Comparison of ENCODE assay signal across 30 cellular contexts in the genomic region with DNA sequence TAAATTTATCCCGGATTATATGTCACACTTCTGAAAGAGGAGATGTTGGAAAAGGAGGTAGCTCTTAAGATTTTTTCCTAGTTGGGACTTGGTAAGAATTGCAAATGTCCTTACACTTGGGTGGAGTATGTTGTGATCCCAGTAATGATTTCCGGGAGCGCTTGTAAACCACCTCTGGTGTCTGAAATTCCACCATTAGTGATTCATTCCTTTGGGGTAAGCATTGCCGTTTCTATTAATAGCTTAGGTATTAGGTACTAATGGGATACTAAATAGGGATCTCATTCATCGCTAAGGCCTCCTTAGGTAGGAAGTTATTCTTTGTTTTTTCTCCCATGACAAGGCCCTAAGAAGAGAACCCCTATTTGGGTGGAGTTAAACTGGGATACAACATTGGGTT. TPM values are rescaled to one million over a fixed set of nuclear protein-coding genes. Genes with fewer than 3 reads are reported as not detected.
A peak's percentile ranks its signal among the peaks of the same experiment; 100 is the strongest.
DNase-seq lines count a peak whose midpoint lies in the region; ATAC-seq, FAIRE-seq and TF ChIP-seq lines count a peak whose summit lies in the region.
"Had no signal": no experiment of that assay in that cellular context is flagged by ENCODE, and none has a peak within 500 bp of the region (broad histone marks: within the 10 kb centered on the region; RNA-seq: fewer than 3 reads in every experiment).

No MANE protein-coding gene starts in this region.

- no peak overlapping the region for H3K18ac ChIP-seq in mesenchymal stem cell (ENCODE audit: low read depth in 1 of 2, low read length in 2 of 2)

- H3K4me1 ChIP-seq in body of pancreas (peaks cover 30% of the 10 kb centered on the region), esophagus muscularis mucosa (peaks cover 19 to 57% (median 53%) of the 10 kb centered on the region in 4 donors), mesenchymal stem cell (ENCODE audit: control insufficient read depth, insufficient read depth, low read depth, low read length) (peaks cover 25% of the 10 kb centered on the region), stomach (peaks cover 13 to 39% (median 31%) of the 10 kb centered on the region in 4 donors), small intestine (ENCODE audit: control insufficient read depth in 2 of 2, insufficient read depth in 1 of 2, low read depth in 1 of 2, low read length in 1 of 2) (no peaks in the 10 kb centered on the region)
- H3K4me1 ChIP-seq: ascending aorta, BE2C had no signal

- DNase-seq in body of pancreas (no peak), esophagus muscularis mucosa (ENCODE audit: extremely low spot score) (no peak), mesenchymal stem cell (no peak), stomach (no peak), small intestine (no peak), WERI-Rb-1 (no peak)
- DNase-seq: activated gamma-delta T cell treated with Interleukin-2 at 50 U/mL for 16 hours; activated naive CD8-positive, alpha-beta T cell treated with anti-CD3 and anti-CD28 coated beads, Interleukin-2, amount 10 ng/mL, durations not matched to agents 7 days and 5 days; activated T-cell treated with anti-CD3 and anti-CD28 coated beads, Interleukin-2, amount 50 U/mL, for 4 hours; BE2C; CD8-positive, alpha-beta T cell; DMS 273 treated with DMSO at 0.1 percent for 48 hours; EL; endodermal cell; immature natural killer cell; Kasumi-1; left lung; midbrain; naive thymus-derived CD4-positive, alpha-beta T cell; NCI-H1436 treated with DMSO at 0.1 percent for 48 hours; NCI-H2081 treated with DMSO at 0.1 percent for 48 hours; NCI-H526; SK-N-SH; stimulated activated CD4-positive, alpha-beta T cell treated with anti-CD3 and anti-CD28 coated beads, Interleukin-1b, Interleukin-23, amount 100 ng/mL, for 48 hours; stimulated activated naive CD4-positive, alpha-beta T cell treated with Interleukin-2 at 50 U/mL for 16 hours; tibial artery had no signal

- no peak overlapping the region for H3K14ac ChIP-seq in mesenchymal stem cell (ENCODE audit: low read length in 2 of 2)

- TF ChIP-seq POLR2A in body of pancreas (IDR thresholded peaks at IDR 0.05) (no peak), esophagus muscularis mucosa (IDR thresholded peaks at IDR 0.05; ENCODE audit: low read depth) (no peak), stomach (IDR thresholded peaks at IDR 0.05) (no peak)

- TF ChIP-seq EP300 in esophagus muscularis mucosa (IDR thresholded peaks at IDR 0.05): no peak
- no peak for TF ChIP-seq EP300 in stomach (IDR thresholded peaks at IDR 0.05)

- H3K9me3 ChIP-seq in body of pancreas (no peaks in the 10 kb centered on the region), esophagus muscularis mucosa (no peaks in the 10 kb centered on the region), mesenchymal stem cell (ENCODE audit: control insufficient read depth, low read length) (no peaks in the 10 kb centered on the region), stomach (no peaks in the 10 kb centered on the region), small intestine (ENCODE audit: control insufficient read depth, low read depth) (no peaks in the 10 kb centered on the region), WERI-Rb-1 (ENCODE audit: severe bottlenecking) (no peaks in the 10 kb centered on the region)
- H3K9me3 ChIP-seq: ascending aorta, BE2C, left lung, neutrophil, SK-N-SH, tibial artery had no signal

- no peak overlapping the region for H2BK15ac ChIP-seq in mesenchymal stem cell (ENCODE audit: low read depth, poor library complexity, severe bottlenecking)

- no peak overlapping the region for H3K9ac ChIP-seq in mesenchymal stem cell (ENCODE audit: low read length)
- H3K9ac ChIP-seq: SK-N-SH had no signal

- H2BK120ac ChIP-seq in mesenchymal stem cell (ENCODE audit: low read depth, low read length): no peak overlapping the region

- peaks cover 2% of the 10 kb centered on the region for H3K79me1 ChIP-seq in mesenchymal stem cell (replicated peaks; ENCODE audit: low read length, poor library complexity, severe bottlenecking)

- ATAC-seq in body of pancreas (peak; percentile 40), HG02678 (IDR thresholded peaks at IDR 0.05; ENCODE audit: unreplicated experiment) (no peak)
- ATAC-seq: activated T-cell treated with anti-CD3 and anti-CD28 coated beads, Interleukin-2, amount 50 U/mL, for 4 hours; CD8-positive, alpha-beta T cell; left lung; naive thymus-derived CD4-positive, alpha-beta T cell had no signal

- no peak overlapping the region for H4K91ac ChIP-seq in mesenchymal stem cell (ENCODE audit: low read length)

- H3K23ac ChIP-seq in mesenchymal stem cell (ENCODE audit: low read length in 2 of 2): no peak overlapping the region

- TF ChIP-seq CTCF in body of pancreas (IDR thresholded peaks at IDR 0.05) (no peak), esophagus muscularis mucosa (IDR thresholded peaks at IDR 0.05) (no peak), stomach (IDR thresholded peaks at IDR 0.05) (no peak), WERI-Rb-1 (IDR thresholded peaks at IDR 0.05; ENCODE audit: low read depth, low read length) (no peak)

- no peak for FAIRE-seq in small intestine (lab: Jason Lieb, UNC)

- H4K8ac ChIP-seq in mesenchymal stem cell (ENCODE audit: low read length): no peak overlapping the region

- H3K4me2 ChIP-seq in mesenchymal stem cell (ENCODE audit: low read length, poor library complexity, severe bottlenecking): no peak overlapping the region
- H3K4me2 ChIP-seq: SK-N-SH, smooth muscle cell had no signal

- no peak overlapping the region for H2AK5ac ChIP-seq in mesenchymal stem cell (ENCODE audit: low read length, severe bottlenecking)

- H2BK12ac ChIP-seq in mesenchymal stem cell (ENCODE audit: low read length in 2 of 2): no peak overlapping the region

- H3K27me3 ChIP-seq in body of pancreas (no peaks in the 10 kb centered on the region), esophagus muscularis mucosa (no peaks in the 10 kb centered on the region), mesenchymal stem cell (ENCODE audit: control insufficient read depth in 1 of 2, insufficient read depth in 1 of 2, low read length in 2 of 2) (peaks cover 0 to 13% of the 10 kb centered on the region in 2 experiments), stomach (no peaks in the 10 kb centered on the region), small intestine (ENCODE audit: control insufficient read depth in 2 of 2, insufficient read depth in 2 of 2, low read length in 2 of 2) (no peaks in the 10 kb centered on the region), WERI-Rb-1 (ENCODE audit: insufficient read depth, low read depth, severe bottlenecking) (no peaks in the 10 kb centered on the region)
- H3K27me3 ChIP-seq: ascending aorta, BE2C, left lung, tibial artery had no signal

- no peak overlapping the region for H2BK5ac ChIP-seq in mesenchymal stem cell (ENCODE audit: low read depth, low read length, poor library complexity, severe bottlenecking)

- no peak overlapping the region for H3K4ac ChIP-seq in mesenchymal stem cell (ENCODE audit: low read depth in 1 of 2, low read length in 2 of 2)

- WGBS in body of pancreas, 2 donors: 65 to 73% methylated on average over 5 of the region's 5 CpGs
- WGBS in esophagus muscularis mucosa: 66% methylated on average over 5 of the region's 5 CpGs
- whole genome bisulfite sequencing in mesenchymal stem cell: 86% methylated on average over 5 of the region's 5 CpGs
- 63 to 80% (median 73%) methylated on average over 5 of the region's 5 CpGs for WGBS in stomach, 5 donors
- WGBS in small intestine, 3 donors: 79 to 81% (median 81%) methylated on average over 5 of the region's 5 CpGs

- H3K36me3 ChIP-seq in body of pancreas (replicated peaks in 1 of 2; ENCODE audit: insufficient read depth in 1 of 2, low read depth in 2 of 2): no peaks in the 10 kb centered on the region
- H3K36me3 ChIP-seq in esophagus muscularis mucosa: no peaks in the 10 kb centered on the region
- H3K36me3 ChIP-seq in mesenchymal stem cell (ENCODE audit: control insufficient read depth in 1 of 2, insufficient read depth in 2 of 2, low read depth in 1 of 2, low read length in 2 of 2): no peaks in the 10 kb centered on the region
- no peaks in the 10 kb centered on the region for H3K36me3 ChIP-seq in stomach
- no peaks in the 10 kb centered on the region for H3K36me3 ChIP-seq in small intestine (ENCODE audit: control insufficient read depth in 2 of 2, insufficient read depth in 2 of 2, low read length in 2 of 2)
- H3K36me3 ChIP-seq in WERI-Rb-1: no peaks in the 10 kb centered on the region; the same call in 1 of the 2 replicates
- H3K36me3 ChIP-seq: ascending aorta, BE2C, left lung, neutrophil, tibial artery had no signal

- H2AFZ ChIP-seq in mesenchymal stem cell (ENCODE audit: low read depth, low read length): no peak overlapping the region

- no peak overlapping the region for H3K4me3 ChIP-seq in body of pancreas
- H3K4me3 ChIP-seq in esophagus muscularis mucosa: no peak overlapping the region
- no peak overlapping the region for H3K4me3 ChIP-seq in mesenchymal stem cell (ENCODE audit: insufficient read depth in 1 of 2, low read depth in 1 of 2, low read length in 2 of 2)
- no peak overlapping the region for H3K4me3 ChIP-seq in stomach
- no peak overlapping the region for H3K4me3 ChIP-seq in small intestine (ENCODE audit: low read depth in 1 of 2, low read length in 2 of 2)
- no peak overlapping the region for H3K4me3 ChIP-seq in WERI-Rb-1 (ENCODE audit: low read depth, low read length)
- H3K4me3 ChIP-seq: ascending aorta, left lung, smooth muscle cell, tibial artery had no signal

- H3K27ac ChIP-seq in body of pancreas (peak overlapping the region; percentile 35 to 82 (median 49)), esophagus muscularis mucosa (replicated peaks in 1 of 4) (peak overlapping the region; percentile 50 to 72 (median 65)), mesenchymal stem cell (ENCODE audit: low read length, poor library complexity, severe bottlenecking) (peak overlapping the region; percentile 28), stomach (peak overlapping the region; percentile 30 to 77 (median 68)), small intestine (ENCODE audit: low read depth in 1 of 2, low read length in 1 of 2) (peak overlapping the region in 1 of 2 donors; percentile 59), WERI-Rb-1 (no peak overlapping the region)
- H3K27ac ChIP-seq: left lung, neutrophil, tibial artery had no signal

- intact Hi-C loops in body of pancreas (cut with DNase I) (no loop called here), esophagus muscularis mucosa (cut with DNase I) (loop anchor here (5.0 kb wide), 1 partner anchor 67 kb away; no protein-coding TSS in a partner anchor), stomach (cut with DNase I; ENCODE audit: low total_unique reads) (no loop called here)

RNA-seq across cellular contexts. Expression of gene DAB2IP, which starts 31.9 kb away (rescaled TPM):
- 10 to 100 TPM; 25.2 to 34.9 TPM for total RNA-seq in body of pancreas
- total RNA-seq in esophagus muscularis mucosa: 100 to 1,000 TPM in 1 of 4 donors, 10 to 100 TPM in 3; 41.7 to 102 (median 62.4) TPM
- polyA plus RNA-seq in mesenchymal stem cell (2013, experiment 1 of 2): 13.7 TPM
- polyA plus RNA-seq in mesenchymal stem cell (2013, experiment 2 of 2): 12.0 TPM
- total RNA-seq in stomach: 100 to 1,000 TPM in 1 of 5 donors, 10 to 100 TPM in 4; 32.1 to 303 (median 63.6) TPM
- polyA plus RNA-seq in stomach: 10 to 100 TPM; 17.5 to 27.6 (median 25.5) TPM
- polyA plus RNA-seq in small intestine: 10 to 100 TPM; 13.8 to 39.0 (median 20.1) TPM
- polyA plus RNA-seq: naive thymus-derived CD4-positive, alpha-beta T cell had no signal
